Comparison of ENCODE assay signal across 10 cellular contexts in genomic region chr19:4393947-4394590, GRCh38. TPM values are rescaled to one million over a fixed set of nuclear protein-coding genes. Genes with fewer than 3 reads are reported as not detected.
A peak's percentile ranks its signal among the peaks of the same experiment; 100 is the strongest.
DNase-seq lines count a peak whose midpoint lies in the region; TF ChIP-seq lines count a peak whose summit lies in the region.
"Had no signal": no experiment of that assay in that cellular context is flagged by ENCODE, and none has a peak within 500 bp of the region (broad histone marks: within the 10 kb centered on the region; RNA-seq: fewer than 3 reads in every experiment).

No MANE protein-coding gene starts in this region.

- no peak overlapping the region for H3K9ac ChIP-seq in MM.1S (ENCODE audit: low read length)

- H3K27me3 ChIP-seq in MM.1S (replicated peaks; ENCODE audit: insufficient read depth, low read length) (no peaks in the 10 kb centered on the region), prostate gland (replicated peaks; ENCODE audit: insufficient read depth) (no peaks in the 10 kb centered on the region)

- H3K4me1 Mint-ChIP-seq in osteocyte (ENCODE audit: unreplicated experiment): peaks cover 69% of the 10 kb centered on the region

- H3K4me1 ChIP-seq in MM.1S (ENCODE audit: low read length) (peaks cover 12% of the 10 kb centered on the region), prostate gland (replicated peaks) (peaks cover 52% of the 10 kb centered on the region)

- H3K27ac ChIP-seq in MM.1S (ENCODE audit: low read length): no peak overlapping the region
- H3K27ac ChIP-seq in epithelial cell of prostate: peak overlapping the region; percentile 82
- H3K27ac ChIP-seq in prostate gland: no peak overlapping the region

- H3K36me3 ChIP-seq in MM.1S (replicated peaks; ENCODE audit: insufficient read depth, low read length) (no peaks in the 10 kb centered on the region), prostate gland (no peaks in the 10 kb centered on the region)

- H3K4me2 ChIP-seq in MM.1S (ENCODE audit: low read depth, low read length): peak overlapping the region; percentile 40

- no peaks in the 10 kb centered on the region for H3K9me2 ChIP-seq in MM.1S (replicated peaks; ENCODE audit: insufficient read depth, low read length)

- H3K4me3 Mint-ChIP-seq in osteocyte (ENCODE audit: unreplicated experiment): no peak overlapping the region

- no peaks in the 10 kb centered on the region for H3K27me3 Mint-ChIP-seq in osteocyte (ENCODE audit: unreplicated experiment)

- H4K20me1 ChIP-seq in MM.1S (ENCODE audit: insufficient read depth, low read length): peaks cover 29% of the 10 kb centered on the region

- peak; percentile 25 for DNase-seq in D341Med (ENCODE audit: low spot score)
- no peak for DNase-seq in MM.1S
- DNase-seq in epithelial cell of prostate (ENCODE audit: low read depth, low spot score): no peak
- DNase-seq in osteocyte (ENCODE audit: extremely low spot score, unreplicated experiment): no peak
- no peak for DNase-seq in prostate gland (ENCODE audit: low spot score)
- DNase-seq in HuH-7.5 (ENCODE audit: low spot score): no peak
- no peak for DNase-seq in mesenteric fat pad (ENCODE audit: low spot score)
- DNase-seq in NCI-H345 (lab: John Stamatoyannopoulos, UW): no peak
- DNase-seq: islet precursor cell, NCI-H2227 treated with DMSO at 0.1 percent for 48 hours had no signal

- H3K4me3 ChIP-seq in MM.1S (ENCODE audit: low read length): no peak overlapping the region
- no peak overlapping the region for H3K4me3 ChIP-seq in prostate gland

- H3K9me3 ChIP-seq in MM.1S (replicated peaks; ENCODE audit: insufficient read depth, low read length) (no peaks in the 10 kb centered on the region), prostate gland (no peaks in the 10 kb centered on the region)

- H3K27ac Mint-ChIP-seq in osteocyte (ENCODE audit: unreplicated experiment): peak overlapping the region; percentile 84

- H3F3A ChIP-seq in MM.1S (ENCODE audit: insufficient read depth, low read length): no peaks in the 10 kb centered on the region

- TF ChIP-seq POLR2A in prostate gland (IDR thresholded peaks at IDR 0.05): no peak

- H3K9me3 Mint-ChIP-seq in osteocyte (ENCODE audit: unreplicated experiment): no peaks in the 10 kb centered on the region

- H2AFZ ChIP-seq in MM.1S (ENCODE audit: low read length): no peak overlapping the region

- 39% methylated on average over 8 of the region's 8 CpGs for WGBS in prostate gland

- TF ChIP-seq CTCF in MM.1S (IDR thresholded peaks at IDR 0.05; ENCODE audit: low read length) (no peak), osteocyte (IDR thresholded peaks at IDR 0.05) (no peak), prostate gland (IDR thresholded peaks at IDR 0.05) (no peak)

- H3K79me2 ChIP-seq in MM.1S (ENCODE audit: low read length): peaks cover 99% of the 10 kb centered on the region

- peaks cover 10% of the 10 kb centered on the region for H3K36me3 Mint-ChIP-seq in osteocyte (ENCODE audit: unreplicated experiment)

- intact Hi-C loops in prostate gland (cut with DNase I): no loop called here

RNA-seq across cellular contexts. Expression of gene SH3GL1, which starts 6.3 kb away (rescaled TPM):
- 105 and 115 TPM in 2 replicates for total RNA-seq in osteocyte
- total RNA-seq in prostate gland: 10 to 100 TPM; 35.4 to 54.7 TPM
- 91.2 TPM for total RNA-seq in mesenteric fat pad

RNA-seq across cellular contexts. Expression of gene CHAF1A, which starts 8.4 kb away (rescaled TPM):
- total RNA-seq in osteocyte (9.7 and 14.0 TPM in 2 replicates), prostate gland (10 to 100 TPM; 13.0 to 18.1 TPM), mesenteric fat pad (6.0 TPM)

RNA-seq across cellular contexts. Expression of gene MPND, which starts 50.7 kb away (rescaled TPM):
- total RNA-seq in osteocyte (14.2 and 20.0 TPM in 2 replicates), prostate gland (10 to 100 TPM; 12.5 to 18.2 TPM), mesenteric fat pad (14.4 TPM)

RNA-seq across cellular contexts. Expression of gene STAP2, which starts 55.4 kb away (rescaled TPM):
- total RNA-seq in osteocyte (2.7 and 5.9 TPM in 2 replicates), prostate gland (100 to 1,000 TPM in 1 of 2 donors, 10 to 100 TPM in 1; 47.9 to 107 TPM), mesenteric fat pad (3.0 TPM)
